In genomic region chr2:202038471-202039277, GRCh38 we compare ENCODE assay signal across 10 cellular contexts. TPM values are rescaled to one million over a fixed set of nuclear protein-coding genes. Genes with fewer than 3 reads are reported as not detected.
DNase-seq lines count a peak whose midpoint lies in the region; TF ChIP-seq lines count a peak whose summit lies in the region.
"Had no signal": no experiment of that assay in that cellular context is flagged by ENCODE, and none has a peak within 500 bp of the region (broad histone marks: within the 10 kb centered on the region; RNA-seq: fewer than 3 reads in every experiment).

No MANE protein-coding gene starts in this region.

- H3K36me3 ChIP-seq in HUES48 (ENCODE audit: control insufficient read depth, insufficient read depth, low read length) (peaks cover 44% of the 10 kb centered on the region), mesodermal cell (ENCODE audit: control insufficient read depth, insufficient read depth, low read length) (peaks cover 10% of the 10 kb centered on the region)
- H3K36me3 ChIP-seq: pancreas had no signal

- H3K9ac ChIP-seq in HUES48 (ENCODE audit: low read depth, low read length) = peak overlapping the region; percentile 55

- H3K4me1 ChIP-seq in HUES48 (ENCODE audit: control insufficient read depth, insufficient read depth, low read length) = peaks cover 28% of the 10 kb centered on the region
- H3K4me1 ChIP-seq in mesodermal cell (ENCODE audit: control insufficient read depth, insufficient read depth, low read length, poor library complexity, severe bottlenecking) = peaks cover 33% of the 10 kb centered on the region

- DNase-seq in AG04450 (ENCODE audit: low read depth, low spot score) (no peak), coronary artery (ENCODE audit: low spot score) (no peak), COR-L47 (lab: John Stamatoyannopoulos, UW) (no peak), GM20000 (ENCODE audit: low spot score) (no peak), NCI-H2171 treated with DMSO at 0.1 percent for 48 hours (lab: John Stamatoyannopoulos, UW) (no peak), NCI-H2107 (lab: John Stamatoyannopoulos, UW) (no peak)
- DNase-seq: CD4-positive, alpha-beta memory T cell; pancreas had no signal

- no peaks in the 10 kb centered on the region for H3K27me3 ChIP-seq in AG04450 (ENCODE audit: control insufficient read depth, insufficient read depth, low read length)
- H3K27me3 ChIP-seq in HUES48 (ENCODE audit: control insufficient read depth, insufficient read depth, low read length) = no peaks in the 10 kb centered on the region

- TF ChIP-seq CTCF in AG04450 (IDR thresholded peaks at IDR 0.05; ENCODE audit: low read depth, low read length) (no peak), coronary artery (IDR thresholded peaks at IDR 0.05) (no peak), GM20000 (IDR thresholded peaks at IDR 0.05; ENCODE audit: extremely low read depth, missing control alignments) (no peak)

- peak overlapping the region; percentile 88 for H3K4me3 ChIP-seq in AG04450 (ENCODE audit: low read depth, low read length)
- peak overlapping the region; percentile 93 for H3K4me3 ChIP-seq in HUES48 (ENCODE audit: low read depth, low read length)
- peak overlapping the region; percentile 26 for H3K4me3 ChIP-seq in coronary artery
- no peak overlapping the region for H3K4me3 ChIP-seq in mesodermal cell (ENCODE audit: extremely low read depth, insufficient read depth, low read length, poor library complexity, severe bottlenecking)
- H3K4me3 ChIP-seq: pancreas had no signal

- H3K9me3 ChIP-seq in AG04450 (ENCODE audit: control insufficient read depth, insufficient read depth, low read length) (peaks cover 7% of the 10 kb centered on the region; the same call in 1 of the 2 replicates), HUES48 (ENCODE audit: control insufficient read depth, insufficient read depth, low read length) (no peaks in the 10 kb centered on the region), mesodermal cell (ENCODE audit: control insufficient read depth, low read length) (no peaks in the 10 kb centered on the region)
- H3K9me3 ChIP-seq: pancreas had no signal

- POLR2A ChIA-PET in AG04450 (lab: Yijun Ruan, JAX) = interaction anchor here (0.5 to 0.8 kb wide), 2 partner anchors 13 to 77 kb away, joined by 3 read pairs; no protein-coding TSS in a partner anchor

- 6 to 22% methylated on average over 2 to 3 of the region's 4 CpGs for WGBS in mesodermal cell (ENCODE audit: insufficient coverage in 2 of 2), 2 experiments

- H3K27ac ChIP-seq in AG04450 (ENCODE audit: low read depth, low read length) (no peak overlapping the region), HUES48 (ENCODE audit: low read depth, low read length) (peak overlapping the region; percentile 95), coronary artery (no peak overlapping the region), mesodermal cell (ENCODE audit: low read depth, low read length, severe bottlenecking) (peak overlapping the region; percentile 71)
- H3K27ac ChIP-seq: pancreas had no signal

- CTCF ChIA-PET in AG04450 (lab: Charles Lee) = no interaction called here

RNA-seq across cellular contexts. Expression of gene FZD7, which starts 5.0 kb away (rescaled TPM):
- 40.6 and 42.9 TPM in 2 replicates for polyA plus RNA-seq in AG04450 (2011; rRNA removed)
- polyA minus RNA-seq in AG04450 (2011; rRNA and poly(A)+ RNA removed) = 58.1 and 58.4 TPM in 2 replicates
- polyA plus RNA-seq in mesodermal cell (2013, experiment 1 of 2) = 36.1 TPM
- polyA plus RNA-seq in mesodermal cell (2013, experiment 2 of 2) = 30.4 TPM
- polyA plus RNA-seq: CD4-positive, alpha-beta memory T cell had no signal

RNA-seq across cellular contexts. Expression of gene KIAA2012, which starts 34.4 kb away (rescaled TPM):
- polyA plus RNA-seq in AG04450 (2011; rRNA removed) = 0.11 and 0.12 TPM in 2 replicates
- polyA minus RNA-seq in AG04450 (2011; rRNA and poly(A)+ RNA removed) = not detected in 2 replicates
- polyA plus RNA-seq in mesodermal cell (2013, experiment 1 of 2) = 0.18 TPM
- 0.05 TPM for polyA plus RNA-seq in mesodermal cell (2013, experiment 2 of 2)
- polyA plus RNA-seq: CD4-positive, alpha-beta memory T cell had no signal

Comparison
In these comparisons a context has a peak if more than half of its experiments do, and no peak if none do; other contexts are left out.
1. H3K27ac ChIP-seq: peak in HUES48 (single experiment) and mesodermal cell (single experiment); none in AG04450 (single experiment) and coronary artery (0 of 2).